ENCODE assay signal across 14 cellular contexts in the genomic region with DNA sequence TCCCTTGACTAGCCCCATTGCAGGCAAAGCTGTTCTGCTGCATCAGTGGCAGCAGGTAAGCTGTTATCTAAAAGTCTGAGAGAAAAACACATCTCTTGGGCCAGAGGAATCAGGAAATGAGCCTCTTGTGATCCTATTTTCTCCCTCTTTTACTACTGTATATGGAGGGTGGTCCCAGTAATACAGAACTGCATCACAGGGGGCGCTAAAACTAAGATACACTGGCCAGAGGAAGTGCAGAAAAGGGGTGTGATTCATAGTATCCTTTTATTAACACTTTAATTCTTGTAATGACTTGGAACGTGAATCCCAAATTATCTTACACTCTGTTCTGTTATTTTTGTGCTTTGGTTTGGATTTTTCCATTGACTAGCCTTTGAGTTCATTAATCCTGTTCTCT. TPM values are rescaled to one million over a fixed set of nuclear protein-coding genes. Genes with fewer than 3 reads are reported as not detected.
DNase-seq lines count a peak whose midpoint lies in the region; ATAC-seq and TF ChIP-seq lines count a peak whose summit lies in the region.
"Had no signal": no experiment of that assay in that cellular context is flagged by ENCODE, and none has a peak within 500 bp of the region (broad histone marks: within the 10 kb centered on the region; RNA-seq: fewer than 3 reads in every experiment).

No MANE protein-coding gene starts in this region.

- H3K27me3 ChIP-seq in CD4-positive, alpha-beta memory T cell (ENCODE audit: insufficient read depth, low read length) = no peaks in the 10 kb centered on the region

- no peak overlapping the region for H3K4me3 ChIP-seq in retinal pigment epithelial cell (ENCODE audit: low read length)
- no peak overlapping the region for H3K4me3 ChIP-seq in CD4-positive, alpha-beta memory T cell (ENCODE audit: low read length in 2 of 2)
- H3K4me3 ChIP-seq: HAP-1 had no signal

- TF ChIP-seq CTCF in activated CD8-positive, alpha-beta T cell treated with anti-CD3 and anti-CD28 coated beads for 36 hours (IDR thresholded peaks at IDR 0.05) = peak; percentile 17
- 0 out of 2 replicates have a peak, but pooled peaks have one; percentile 10 for TF ChIP-seq CTCF in LNCAP (IDR thresholded peaks at IDR 0.05)
- peak; percentile 45 for TF ChIP-seq CTCF in retinal pigment epithelial cell (conservative IDR thresholded peaks at IDR 0.05; ENCODE audit: low read depth, low read length)
- TF ChIP-seq CTCF in GM10266 (IDR thresholded peaks at IDR 0.05; ENCODE audit: control insufficient read depth, insufficient read depth, low read depth, missing control alignments) = no peak

- peak; percentile 53 for DNase-seq in activated CD8-positive, alpha-beta T cell treated with anti-CD3 and anti-CD28 coated beads for 36 hours
- DNase-seq in activated CD8-positive, alpha-beta T cell treated with anti-CD3 and anti-CD28 coated beads, Interleukin-2, amount 10 ng/mL, durations not matched to agents 7 days and 5 days = no peak
- peak; percentile 42 for DNase-seq in dermis blood vessel endothelial cell
- DNase-seq in retinal pigment epithelial cell (ENCODE audit: low read depth) = no peak
- no peak for DNase-seq in CD4-positive, alpha-beta memory T cell
- DNase-seq in DMS79 treated with DMSO at 0.1 percent for 48 hours (lab: John Stamatoyannopoulos, UW) = no peak
- no peak for DNase-seq in GM10266 (ENCODE audit: extremely low spot score)
- DNase-seq: C1 segment of cervical spinal cord, immature natural killer cell, NCI-H2227 treated with DMSO at 0.1 percent for 48 hours, T-helper 1 cell had no signal

- H3K4me1 ChIP-seq in CD4-positive, alpha-beta memory T cell (ENCODE audit: insufficient read depth, low read length) = no peaks in the 10 kb centered on the region
- H3K4me1 ChIP-seq: HAP-1, parathyroid adenoma had no signal

- no peaks in the 10 kb centered on the region for H3K4me1 Mint-ChIP-seq in activated CD8-positive, alpha-beta T cell treated with anti-CD3 and anti-CD28 coated beads for 36 hours (ENCODE audit: low read depth)
- no peaks in the 10 kb centered on the region for H3K4me1 Mint-ChIP-seq in activated CD8-positive, alpha-beta T cell treated with anti-CD3 and anti-CD28 coated beads, Interleukin-2, amount 10 ng/mL, durations not matched to agents 7 days and 5 days (ENCODE audit: low read depth)
- peaks cover 0 to 1% (median 0%) of the 10 kb centered on the region in 4 donors for H3K4me1 Mint-ChIP-seq in CD4-positive, alpha-beta memory T cell
- H3K4me1 Mint-ChIP-seq: immature natural killer cell had no signal

- H3K4me3 Mint-ChIP-seq in activated CD8-positive, alpha-beta T cell treated with anti-CD3 and anti-CD28 coated beads for 36 hours = no peak overlapping the region
- no peak overlapping the region for H3K4me3 Mint-ChIP-seq in activated CD8-positive, alpha-beta T cell treated with anti-CD3 and anti-CD28 coated beads, Interleukin-2, amount 10 ng/mL, durations not matched to agents 7 days and 5 days
- H3K4me3 Mint-ChIP-seq in CD4-positive, alpha-beta memory T cell = no peak overlapping the region
- H3K4me3 Mint-ChIP-seq: immature natural killer cell had no signal

- H3K36me3 ChIP-seq in CD4-positive, alpha-beta memory T cell (ENCODE audit: insufficient read depth, low read length) = no peaks in the 10 kb centered on the region
- H3K36me3 ChIP-seq: HAP-1 had no signal

- POLR2A ChIA-PET in activated CD8-positive, alpha-beta T cell treated with anti-CD3 and anti-CD28 coated beads for 36 hours (lab: Charles Lee) = interaction anchor here (0.6 to 3.9 kb wide), 2 partner anchors 9 to 48 kb away, joined by 3 to 10 read pairs; partner anchors contain the start of gene MED17
- POLR2A ChIA-PET in activated CD8-positive, alpha-beta T cell treated with anti-CD3 and anti-CD28 coated beads, Interleukin-2, amount 10 ng/mL, durations not matched to agents 7 days and 5 days (lab: Charles Lee) = interaction anchor here (1.0 kb wide), 1 partner anchor 9 kb away, joined by 3 read pairs; the partner anchor contains the start of gene MED17
- POLR2A ChIA-PET in CD4-positive, alpha-beta memory T cell (lab: Charles Lee; ENCODE audit: partially characterized antibody) = no interaction called here

- CTCF ChIA-PET in activated CD8-positive, alpha-beta T cell treated with anti-CD3 and anti-CD28 coated beads for 36 hours (lab: Charles Lee) = no interaction called here
- CTCF ChIA-PET in activated CD8-positive, alpha-beta T cell treated with anti-CD3 and anti-CD28 coated beads, Interleukin-2, amount 10 ng/mL, durations not matched to agents 7 days and 5 days (lab: Charles Lee) = no interaction called here
- CTCF ChIA-PET in CD4-positive, alpha-beta memory T cell (lab: Charles Lee; ENCODE audit: partially characterized antibody) = no interaction called here

- no peak for ATAC-seq in activated CD8-positive, alpha-beta T cell treated with anti-CD3 and anti-CD28 coated beads for 36 hours
- no peak for ATAC-seq in activated CD8-positive, alpha-beta T cell treated with anti-CD3 and anti-CD28 coated beads, Interleukin-2, amount 10 ng/mL, durations not matched to agents 7 days and 5 days

- H3K27ac Mint-ChIP-seq in activated CD8-positive, alpha-beta T cell treated with anti-CD3 and anti-CD28 coated beads for 36 hours = no peak overlapping the region
- no peak overlapping the region for H3K27ac Mint-ChIP-seq in activated CD8-positive, alpha-beta T cell treated with anti-CD3 and anti-CD28 coated beads, Interleukin-2, amount 10 ng/mL, durations not matched to agents 7 days and 5 days
- no peak overlapping the region for H3K27ac Mint-ChIP-seq in CD4-positive, alpha-beta memory T cell

- no peak overlapping the region for H3K27ac ChIP-seq in CD4-positive, alpha-beta memory T cell (ENCODE audit: low read depth, low read length)
- H3K27ac ChIP-seq: parathyroid adenoma had no signal

- no peaks in the 10 kb centered on the region for H3K9me3 Mint-ChIP-seq in activated CD8-positive, alpha-beta T cell treated with anti-CD3 and anti-CD28 coated beads for 36 hours
- peaks cover 10% of the 10 kb centered on the region for H3K9me3 Mint-ChIP-seq in activated CD8-positive, alpha-beta T cell treated with anti-CD3 and anti-CD28 coated beads, Interleukin-2, amount 10 ng/mL, durations not matched to agents 7 days and 5 days (ENCODE audit: insufficient read depth)
- peaks cover 0 to 2% (median 0%) of the 10 kb centered on the region in 8 donors for H3K9me3 Mint-ChIP-seq in CD4-positive, alpha-beta memory T cell
- H3K9me3 Mint-ChIP-seq: immature natural killer cell had no signal

- peaks cover 4% of the 10 kb centered on the region for H3K36me3 Mint-ChIP-seq in activated CD8-positive, alpha-beta T cell treated with anti-CD3 and anti-CD28 coated beads for 36 hours (ENCODE audit: low read depth)
- peaks cover 10% of the 10 kb centered on the region for H3K36me3 Mint-ChIP-seq in activated CD8-positive, alpha-beta T cell treated with anti-CD3 and anti-CD28 coated beads, Interleukin-2, amount 10 ng/mL, durations not matched to agents 7 days and 5 days (ENCODE audit: low read depth)
- peaks cover 0 to 6% of the 10 kb centered on the region in 2 donors for H3K36me3 Mint-ChIP-seq in CD4-positive, alpha-beta memory T cell

- H3K9me3 ChIP-seq in CD4-positive, alpha-beta memory T cell (ENCODE audit: control insufficient read depth in 1 of 2, low read length in 2 of 2) = no peaks in the 10 kb centered on the region
- H3K9me3 ChIP-seq: HAP-1 had no signal

- intact Hi-C loops in activated CD8-positive, alpha-beta T cell treated with anti-CD3 and anti-CD28 coated beads for 36 hours (cut with micrococcal nuclease) = no loop called here
- intact Hi-C loops in CD4-positive, alpha-beta memory T cell (cut with micrococcal nuclease) = no loop called here

- H3K27me3 Mint-ChIP-seq in activated CD8-positive, alpha-beta T cell treated with anti-CD3 and anti-CD28 coated beads for 36 hours = no peaks in the 10 kb centered on the region
- H3K27me3 Mint-ChIP-seq in activated CD8-positive, alpha-beta T cell treated with anti-CD3 and anti-CD28 coated beads, Interleukin-2, amount 10 ng/mL, durations not matched to agents 7 days and 5 days (ENCODE audit: low read depth) = no peaks in the 10 kb centered on the region
- no peaks in the 10 kb centered on the region for H3K27me3 Mint-ChIP-seq in CD4-positive, alpha-beta memory T cell

RNA-seq across cellular contexts. Expression of gene MED17, which starts 8.8 kb away (rescaled TPM):
- 10 to 100 TPM; 30.1 to 31.3 TPM for total RNA-seq in activated CD8-positive, alpha-beta T cell treated with anti-CD3 and anti-CD28 coated beads for 36 hours
- total RNA-seq in activated CD8-positive, alpha-beta T cell treated with anti-CD3 and anti-CD28 coated beads, Interleukin-2, amount 10 ng/mL, durations not matched to agents 7 days and 5 days = 10 to 100 TPM; 43.6 to 45.3 TPM
- 36.4 and 36.8 TPM in 2 replicates for total RNA-seq in dermis blood vessel endothelial cell
- 10 to 100 TPM; 73.2 to 78.5 TPM for total RNA-seq in CD4-positive, alpha-beta memory T cell
- polyA plus RNA-seq in CD4-positive, alpha-beta memory T cell = 10 to 100 TPM; 11.3 to 30.8 TPM

RNA-seq across cellular contexts. Expression of gene C11orf54, which starts 33.8 kb away (rescaled TPM):
- total RNA-seq in activated CD8-positive, alpha-beta T cell treated with anti-CD3 and anti-CD28 coated beads for 36 hours = 10 to 100 TPM; 17.0 to 18.9 TPM
- total RNA-seq in activated CD8-positive, alpha-beta T cell treated with anti-CD3 and anti-CD28 coated beads, Interleukin-2, amount 10 ng/mL, durations not matched to agents 7 days and 5 days = 10 to 100 TPM; 17.9 to 19.3 TPM
- 29.8 and 34.2 TPM in 2 replicates for total RNA-seq in dermis blood vessel endothelial cell
- 10 to 100 TPM; 31.2 to 36.4 TPM for total RNA-seq in CD4-positive, alpha-beta memory T cell
- polyA plus RNA-seq in CD4-positive, alpha-beta memory T cell = 10 to 100 TPM; 13.0 to 17.4 TPM

RNA-seq across cellular contexts. Expression of gene TAF1D, which starts 34.0 kb away (rescaled TPM):
- total RNA-seq in activated CD8-positive, alpha-beta T cell treated with anti-CD3 and anti-CD28 coated beads for 36 hours = 100 to 1,000 TPM; 334 to 344 TPM
- 100 to 1,000 TPM; 161 to 172 TPM for total RNA-seq in activated CD8-positive, alpha-beta T cell treated with anti-CD3 and anti-CD28 coated beads, Interleukin-2, amount 10 ng/mL, durations not matched to agents 7 days and 5 days
- 106 and 174 TPM in 2 replicates for total RNA-seq in dermis blood vessel endothelial cell
- total RNA-seq in CD4-positive, alpha-beta memory T cell = 100 to 1,000 TPM; 198 to 199 TPM
- 10 to 100 TPM; 17.4 to 29.8 TPM for polyA plus RNA-seq in CD4-positive, alpha-beta memory T cell

Comparison
In these comparisons a context has a peak if more than half of its experiments do, and no peak if none do; other contexts are left out.
1. DNase-seq: peak in activated CD8-positive, alpha-beta T cell treated with anti-CD3 and anti-CD28 coated beads for 36 hours (single experiment) and dermis blood vessel endothelial cell (single experiment); none in activated CD8-positive, alpha-beta T cell treated with anti-CD3 and anti-CD28 coated beads, Interleukin-2, amount 10 ng/mL, durations not matched to agents 7 days and 5 days (single experiment), retinal pigment epithelial cell (single experiment), CD4-positive, alpha-beta memory T cell (0 of 5), DMS79 treated with DMSO at 0.1 percent for 48 hours (single experiment) and GM10266 (single experiment).